9 cellular contexts compared by ENCODE assay signal in the genomic region with DNA sequence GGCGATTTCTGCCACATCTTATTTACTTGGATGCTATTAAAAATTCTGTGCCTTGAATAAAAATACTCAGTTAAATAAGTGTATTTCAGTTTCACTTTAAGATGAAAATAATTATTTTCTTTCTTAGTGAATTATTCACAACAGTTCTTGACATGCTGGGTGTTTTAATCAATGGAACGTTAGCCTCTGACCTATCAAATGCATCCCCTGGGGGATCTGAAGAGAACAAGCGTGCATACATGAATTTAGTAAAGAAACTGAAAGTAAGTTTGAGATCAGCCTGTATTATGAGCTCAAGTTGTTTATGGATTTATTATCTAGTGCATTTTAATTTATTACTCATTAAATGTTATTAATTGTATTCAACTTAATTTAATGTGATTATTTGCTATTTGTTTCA. TPM values are rescaled to one million over a fixed set of nuclear protein-coding genes. Genes with fewer than 3 reads are reported as not detected.
A peak's percentile ranks its signal among the peaks of the same experiment; 100 is the strongest.
DNase-seq lines count a peak whose midpoint lies in the region; ATAC-seq, FAIRE-seq and TF ChIP-seq lines count a peak whose summit lies in the region.
"Had no signal": no experiment of that assay in that cellular context is flagged by ENCODE, and none has a peak within 500 bp of the region (broad histone marks: within the 10 kb centered on the region; RNA-seq: fewer than 3 reads in every experiment).

No MANE protein-coding gene starts in this region.

- 20 to 23% (median 20%) methylated on average over 3 of the region's 3 CpGs for WGBS in small intestine, 3 donors
- WGBS in endodermal cell (ENCODE audit: insufficient coverage in 1 of 2, insufficient read length in 1 of 2), 2 experiments: 60 to 71% methylated on average over 1 to 3 of the region's 3 CpGs

- no peaks in the 10 kb centered on the region for H3K27me3 ChIP-seq in small intestine (ENCODE audit: control insufficient read depth in 2 of 2, insufficient read depth in 2 of 2, low read length in 2 of 2)
- no peaks in the 10 kb centered on the region for H3K27me3 ChIP-seq in endodermal cell (ENCODE audit: control insufficient read depth, insufficient read depth, low read length, poor library complexity, severe bottlenecking)
- no peaks in the 10 kb centered on the region for H3K27me3 ChIP-seq in neural progenitor cell
- H3K27me3 ChIP-seq: cardiac muscle cell had no signal

- H3K9ac ChIP-seq in endodermal cell (ENCODE audit: extremely low read depth, low read length, poor library complexity, severe bottlenecking) (no peak overlapping the region), neural progenitor cell (no peak overlapping the region)

- no peaks in the 10 kb centered on the region for H4K20me1 ChIP-seq in neural progenitor cell (ENCODE audit: low read depth)

- H3K4me3 ChIP-seq in small intestine (ENCODE audit: low read depth in 1 of 2, low read length in 2 of 2) (no peak overlapping the region), endodermal cell (ENCODE audit: low read length) (no peak overlapping the region), neural progenitor cell (no peak overlapping the region)
- H3K4me3 ChIP-seq: cardiac muscle cell had no signal

- FAIRE-seq in GM19239 (lab: Jason Lieb, UNC) (peak; percentile 88), small intestine (lab: Jason Lieb, UNC) (no peak)

- no peaks in the 10 kb centered on the region for H3K79me2 ChIP-seq in neural progenitor cell (ENCODE audit: low read depth)

- H2AFZ ChIP-seq in neural progenitor cell (replicated peaks): no peak overlapping the region

- H3F3A ChIP-seq in neural progenitor cell (ENCODE audit: low read depth): no peaks in the 10 kb centered on the region

- H3K9me3 Mint-ChIP-seq in endodermal cell (no peaks in the 10 kb centered on the region), neural progenitor cell (no peaks in the 10 kb centered on the region)
- H3K9me3 Mint-ChIP-seq in activated naive CD8-positive, alpha-beta T cell treated with anti-CD3 and anti-CD28 coated beads for 36 hours: no peaks in the 10 kb centered on the region

- peaks cover 10% of the 10 kb centered on the region for H3K36me3 Mint-ChIP-seq in endodermal cell (ENCODE audit: low read depth)
- peaks cover 12% of the 10 kb centered on the region for H3K36me3 Mint-ChIP-seq in neural progenitor cell
- no peaks in the 10 kb centered on the region for H3K36me3 Mint-ChIP-seq in activated naive CD8-positive, alpha-beta T cell treated with anti-CD3 and anti-CD28 coated beads for 36 hours

- H3K9me3 ChIP-seq in small intestine (ENCODE audit: control insufficient read depth, low read depth) (no peaks in the 10 kb centered on the region), endodermal cell (ENCODE audit: control insufficient read depth, low read length) (no peaks in the 10 kb centered on the region), neural progenitor cell (ENCODE audit: low read depth) (no peaks in the 10 kb centered on the region)

- ATAC-seq in HG02759 (IDR thresholded peaks at IDR 0.05; ENCODE audit: unreplicated experiment) (peak; percentile 33), GM21360 (IDR thresholded peaks at IDR 0.05; ENCODE audit: unreplicated experiment) (no peak)

- H3K36me3 ChIP-seq in small intestine (ENCODE audit: control insufficient read depth in 2 of 2, insufficient read depth in 2 of 2, low read length in 2 of 2): no peaks in the 10 kb centered on the region
- H3K36me3 ChIP-seq in endodermal cell (ENCODE audit: control insufficient read depth, insufficient read depth, low read length): peaks cover 31% of the 10 kb centered on the region
- no peaks in the 10 kb centered on the region for H3K36me3 ChIP-seq in neural progenitor cell
- H3K36me3 ChIP-seq: cardiac muscle cell had no signal

- H3K27ac ChIP-seq in small intestine (ENCODE audit: low read depth in 1 of 2, low read length in 1 of 2) (peak overlapping the region in 1 of 2 donors; percentile 8), endodermal cell (ENCODE audit: low read depth, low read length) (no peak overlapping the region), neural progenitor cell (no peak overlapping the region)
- H3K27ac ChIP-seq: cardiac muscle cell had no signal

- no peak overlapping the region for H3K27ac Mint-ChIP-seq in endodermal cell
- no peak overlapping the region for H3K27ac Mint-ChIP-seq in neural progenitor cell
- no peak overlapping the region for H3K27ac Mint-ChIP-seq in activated naive CD8-positive, alpha-beta T cell treated with anti-CD3 and anti-CD28 coated beads for 36 hours

- TF ChIP-seq CTCF in endodermal cell (conservative IDR thresholded peaks at IDR 0.05) (no peak), neural progenitor cell (IDR thresholded peaks at IDR 0.05) (no peak)

- H3K4me3 Mint-ChIP-seq in endodermal cell (no peak overlapping the region), neural progenitor cell (no peak overlapping the region)
- H3K4me3 Mint-ChIP-seq in activated naive CD8-positive, alpha-beta T cell treated with anti-CD3 and anti-CD28 coated beads for 36 hours: no peak overlapping the region

- H3K27me3 Mint-ChIP-seq in endodermal cell (ENCODE audit: insufficient read depth): no peaks in the 10 kb centered on the region
- no peaks in the 10 kb centered on the region for H3K27me3 Mint-ChIP-seq in neural progenitor cell (ENCODE audit: insufficient read depth, low read depth)
- no peaks in the 10 kb centered on the region for H3K27me3 Mint-ChIP-seq in activated naive CD8-positive, alpha-beta T cell treated with anti-CD3 and anti-CD28 coated beads for 36 hours

- H3K4me1 Mint-ChIP-seq in endodermal cell (no peaks in the 10 kb centered on the region), neural progenitor cell (peaks cover 12% of the 10 kb centered on the region)
- no peaks in the 10 kb centered on the region for H3K4me1 Mint-ChIP-seq in activated naive CD8-positive, alpha-beta T cell treated with anti-CD3 and anti-CD28 coated beads for 36 hours

- in situ Hi-C loops in SK-MEL-5 (cut with HindIII; ENCODE audit: low pct_unique_long_range_greater_than_20kb, low sequenced_read_pairs): no loop called here

- DNase-seq in GM19239 (ENCODE audit: insufficient read length, low spot score): no peak
- peak; percentile 54 for DNase-seq in SK-MEL-5 (ENCODE audit: low read depth, low spot score)
- DNase-seq in small intestine: peak; percentile 37
- DNase-seq in endodermal cell: no peak
- DNase-seq in neural progenitor cell (ENCODE audit: low spot score): no peak
- DNase-seq in activated naive CD8-positive, alpha-beta T cell treated with anti-CD3 and anti-CD28 coated beads for 36 hours: no peak

- H3K4me1 ChIP-seq in small intestine (ENCODE audit: control insufficient read depth in 2 of 2, insufficient read depth in 1 of 2, low read depth in 1 of 2, low read length in 1 of 2) (peaks cover 2 to 3% of the 10 kb centered on the region in 2 donors), endodermal cell (ENCODE audit: control insufficient read depth, insufficient read depth, low read length) (no peaks in the 10 kb centered on the region), neural progenitor cell (no peaks in the 10 kb centered on the region)

- H3K4me2 ChIP-seq in neural progenitor cell: no peak overlapping the region

RNA-seq across cellular contexts. Expression of a gene that starts 0.6 kb away (rescaled TPM):
- total RNA-seq in SK-MEL-5 (2014; rRNA removed; shearing (Covaris generic)): not detected in 2 replicates
- polyA plus RNA-seq in SK-MEL-5 (2015; cell fraction: cytosol; rRNA removed): not detected in 2 replicates
- polyA plus RNA-seq in SK-MEL-5 (2015; cell fraction: nucleus; rRNA removed): not detected in 2 replicates
- under 1 TPM in 2 of 3 donors, not detected in 1; 0.54 to 0.75 TPM for polyA plus RNA-seq in small intestine
- total RNA-seq in endodermal cell: not detected
- polyA plus RNA-seq in endodermal cell (2013, experiment 1 of 2): not detected
- not detected for polyA plus RNA-seq in endodermal cell (2013, experiment 2 of 2)
- total RNA-seq in neural progenitor cell (ENCODE audit: low replicate concordance): not detected in 2 replicates
- not detected for total RNA-seq in activated naive CD8-positive, alpha-beta T cell treated with anti-CD3 and anti-CD28 coated beads for 36 hours
- total RNA-seq: cardiac muscle cell had no signal

RNA-seq across cellular contexts. Expression of a gene that starts 54.6 kb away (rescaled TPM):
- not detected in 2 replicates for total RNA-seq in SK-MEL-5 (2014; rRNA removed; shearing (Covaris generic))
- not detected in 2 replicates for polyA plus RNA-seq in SK-MEL-5 (2015; cell fraction: cytosol; rRNA removed)
- not detected in 2 replicates for polyA plus RNA-seq in SK-MEL-5 (2015; cell fraction: nucleus; rRNA removed)
- 1 to 10 TPM in 1 of 3 donors, under 1 TPM in 1, not detected in 1; 0.63 to 1.9 TPM for polyA plus RNA-seq in small intestine
- total RNA-seq in endodermal cell (not detected), neural progenitor cell (ENCODE audit: low replicate concordance) (not detected in 2 replicates)
- not detected for polyA plus RNA-seq in endodermal cell (2013, experiment 1 of 2)
- not detected for polyA plus RNA-seq in endodermal cell (2013, experiment 2 of 2)
- total RNA-seq in activated naive CD8-positive, alpha-beta T cell treated with anti-CD3 and anti-CD28 coated beads for 36 hours: not detected
- total RNA-seq: cardiac muscle cell had no signal

Comparison
In these comparisons a context has a peak if more than half of its experiments do, and no peak if none do; other contexts are left out.
1. DNase-seq: peak in SK-MEL-5 (single experiment) and small intestine (single experiment); none in GM19239 (single experiment), endodermal cell (single experiment), neural progenitor cell (single experiment) and activated naive CD8-positive, alpha-beta T cell treated with anti-CD3 and anti-CD28 coated beads for 36 hours (single experiment).